In genomic region chr17:49694847-49695697, GRCh38 we compare ENCODE assay signal across 8 cellular contexts. TPM values are rescaled to one million over a fixed set of nuclear protein-coding genes. Genes with fewer than 3 reads are reported as not detected.
DNase-seq lines count a peak whose midpoint lies in the region; ATAC-seq, FAIRE-seq and TF ChIP-seq lines count a peak whose summit lies in the region.

No MANE protein-coding gene starts in this region.

- peak overlapping the region; percentile 23 for H3K4me3 Mint-ChIP-seq in activated T-cell treated with anti-CD3 and anti-CD28 coated beads, Interleukin-2, amount 50 U/mL, for 24 hours

- H3K9me3 Mint-ChIP-seq in activated T-cell treated with anti-CD3 and anti-CD28 coated beads, Interleukin-2, amount 50 U/mL, for 24 hours, result no peaks in the 10 kb centered on the region

- TF ChIP-seq POLR2A in transverse colon (IDR thresholded peaks at IDR 0.05), result no peak

- no peaks in the 10 kb centered on the region for H3K27me3 ChIP-seq in osteoblast (ENCODE audit: insufficient read depth, low read length)
- H3K27me3 ChIP-seq in transverse colon, result no peaks in the 10 kb centered on the region

- no peak for ATAC-seq in GM21786 (IDR thresholded peaks at IDR 0.05; ENCODE audit: unreplicated experiment)

- H3K4me2 ChIP-seq in OCI-LY7 (ENCODE audit: low read length), result no peak overlapping the region
- peak overlapping the region; percentile 56 for H3K4me2 ChIP-seq in osteoblast (ENCODE audit: insufficient read depth, low read length)

- 11 to 24% methylated on average over 9 to 16 of the region's 16 CpGs for WGBS in transverse colon (ENCODE audit: low coverage in 1 of 2), 2 donors

- H3K9me3 ChIP-seq in OCI-LY7 (ENCODE audit: low read length) (no peaks in the 10 kb centered on the region), osteoblast (ENCODE audit: low read depth, low read length) (no peaks in the 10 kb centered on the region), transverse colon (no peaks in the 10 kb centered on the region)

- no peak overlapping the region for H3K27ac ChIP-seq in OCI-LY7 (ENCODE audit: low read depth, low read length, poor library complexity, severe bottlenecking)
- H3K27ac ChIP-seq in osteoblast (ENCODE audit: low read depth, low read length), result no peak overlapping the region
- peak overlapping the region in 1 of 4 donors; percentile 6 for H3K27ac ChIP-seq in transverse colon

- H3K27ac Mint-ChIP-seq in activated T-cell treated with anti-CD3 and anti-CD28 coated beads, Interleukin-2, amount 50 U/mL, for 24 hours, result peak overlapping the region; percentile 89

- DNase-seq in AG09309 (ENCODE audit: low read depth) (no peak), GM19239 (ENCODE audit: insufficient read length, low spot score) (peak; percentile 37), OCI-LY7 (ENCODE audit: low spot score) (peak; percentile 76), fibroblast of peridontal ligament (ENCODE audit: extremely low read depth) (peak; percentile 44), osteoblast (ENCODE audit: insufficient read length, low spot score, missing footprints) (peak; percentile 82), transverse colon (peak; percentile 72)
- DNase-seq in activated T-cell treated with anti-CD3 and anti-CD28 coated beads, Interleukin-2, amount 50 U/mL, for 24 hours, result peak; percentile 85

- H3K4me1 ChIP-seq in OCI-LY7 (ENCODE audit: insufficient read depth, low read length, poor library complexity, severe bottlenecking) (peaks cover 10% of the 10 kb centered on the region), osteoblast (ENCODE audit: insufficient read depth, low read length) (peaks cover 37% of the 10 kb centered on the region), transverse colon (peaks cover 0 to 24% (median 10%) of the 10 kb centered on the region in 4 donors)

- no peaks in the 10 kb centered on the region for H3K9me2 ChIP-seq in OCI-LY7 (ENCODE audit: insufficient read depth, low read length)

- peaks cover 13% of the 10 kb centered on the region for H3K36me3 Mint-ChIP-seq in activated T-cell treated with anti-CD3 and anti-CD28 coated beads, Interleukin-2, amount 50 U/mL, for 24 hours (ENCODE audit: low read depth)

- peaks cover 43% of the 10 kb centered on the region for H3K4me1 Mint-ChIP-seq in activated T-cell treated with anti-CD3 and anti-CD28 coated beads, Interleukin-2, amount 50 U/mL, for 24 hours (ENCODE audit: low read depth)

- in situ Hi-C loops in transverse colon (cut with MboI; ENCODE audit: low pct_ligation_motif_present in 1 of 4, low pct_unique_long_range_greater_than_20kb in 1 of 4, low sequenced_read_pairs in 3 of 4), result loop anchor here in 3 of 4 donors (5.0 to 10.0 kb wide), 2 partner anchors 120 to 123 kb away; partner anchors contain the start of gene NXPH3 (in 1 of the 3)

- no peaks in the 10 kb centered on the region for H3K27me3 Mint-ChIP-seq in activated T-cell treated with anti-CD3 and anti-CD28 coated beads, Interleukin-2, amount 50 U/mL, for 24 hours

- no peak overlapping the region for H3K4me3 ChIP-seq in AG09309 (ENCODE audit: control insufficient read depth, low read depth, low read length)
- H3K4me3 ChIP-seq in OCI-LY7 (ENCODE audit: low read depth, low read length, poor library complexity, severe bottlenecking), result no peak overlapping the region
- no peak overlapping the region for H3K4me3 ChIP-seq in osteoblast (ENCODE audit: insufficient read depth, low read length)
- no peak overlapping the region for H3K4me3 ChIP-seq in transverse colon

- CTCF ChIA-PET in OCI-LY7 (lab: Charles Lee; ENCODE audit: unreplicated experiment), result no interaction called here

- intact Hi-C loops in OCI-LY7 (cut with micrococcal nuclease; ENCODE audit: unreplicated experiment) (loop anchor here (1.0 to 5.0 kb wide), 2 partner anchors 127 to 258 kb away; no protein-coding TSS in a partner anchor), transverse colon (cut with DNase I; ENCODE audit: low total_unique reads) (loop anchor here (2.0 to 5.0 kb wide), 2 partner anchors 48 to 124 kb away; no protein-coding TSS in a partner anchor)

- POLR2A ChIA-PET in OCI-LY7 (lab: Charles Lee), result interaction anchor here (1.0 kb wide), 1 partner anchor 18 kb away, joined by 4 read pairs; no protein-coding TSS in a partner anchor

- H3K79me2 ChIP-seq in OCI-LY7 (ENCODE audit: insufficient read depth, low read depth, low read length) (no peaks in the 10 kb centered on the region), osteoblast (ENCODE audit: insufficient read depth, low read length) (no peaks in the 10 kb centered on the region)

- no TSS peak for BruUV-seq in OCI-LY7 (replicated peaks; lab: Mats Ljungman, UMichigan)

- peak; percentile 82 for FAIRE-seq in GM19239 (lab: Jason Lieb, UNC)

- no peak for TF ChIP-seq EP300 in transverse colon (IDR thresholded peaks at IDR 0.05; ENCODE audit: low read depth)

- no peak overlapping the region for H2AFZ ChIP-seq in OCI-LY7 (ENCODE audit: low read length)
- peak overlapping the region; percentile 42 for H2AFZ ChIP-seq in osteoblast (ENCODE audit: low read length)

- H4K20me1 ChIP-seq in OCI-LY7 (ENCODE audit: insufficient read depth, low read length) (no peaks in the 10 kb centered on the region), osteoblast (ENCODE audit: insufficient read depth, low read length) (no peaks in the 10 kb centered on the region)

- TF ChIP-seq CTCF in AG09309 (IDR thresholded peaks at IDR 0.05; ENCODE audit: control insufficient read depth, insufficient read depth, low read depth, low read length, missing control alignments) (peak; percentile 91), OCI-LY7 (conservative IDR thresholded peaks at IDR 0.05; ENCODE audit: low read length) (peak; percentile 99), osteoblast (IDR thresholded peaks at IDR 0.05; ENCODE audit: extremely low read depth, low read depth, low read length) (peak; percentile 98), transverse colon (IDR thresholded peaks at IDR 0.05) (peak; percentile 91 to 96 (median 93))

- H3K36me3 ChIP-seq in OCI-LY7 (ENCODE audit: insufficient read depth, low read length) (peaks cover 2% of the 10 kb centered on the region; the same call in 1 of the 2 replicates), osteoblast (ENCODE audit: insufficient read depth, low read length) (no peaks in the 10 kb centered on the region), transverse colon (no peaks in the 10 kb centered on the region)

RNA-seq across cellular contexts. Expression of gene SLC35B1, which starts 12.7 kb away (rescaled TPM):
- 38.1 and 51.2 TPM in 2 replicates for total RNA-seq in OCI-LY7 (2014; rRNA removed; shearing (Covaris generic))
- 48.9 and 51.4 TPM in 2 replicates for total RNA-seq in OCI-LY7 (2022)
- 43.6 and 48.1 TPM in 2 replicates for total RNA-seq in osteoblast
- 10 to 100 TPM; 23.5 to 73.3 (median 56.2) TPM for total RNA-seq in transverse colon

RNA-seq across cellular contexts. Expression of gene SPOP, which starts 17.2 kb away (rescaled TPM):
- 37.8 and 61.0 TPM in 2 replicates for total RNA-seq in OCI-LY7 (2014; rRNA removed; shearing (Covaris generic))
- total RNA-seq in OCI-LY7 (2022) (59.3 and 69.0 TPM in 2 replicates), osteoblast (55.7 and 61.6 TPM in 2 replicates), transverse colon (100 to 1,000 TPM in 1 of 4 donors, 10 to 100 TPM in 3; 75.6 to 352 (median 95.3) TPM)
